1 cellular context compared by ENCODE assay signal in the genomic region with DNA sequence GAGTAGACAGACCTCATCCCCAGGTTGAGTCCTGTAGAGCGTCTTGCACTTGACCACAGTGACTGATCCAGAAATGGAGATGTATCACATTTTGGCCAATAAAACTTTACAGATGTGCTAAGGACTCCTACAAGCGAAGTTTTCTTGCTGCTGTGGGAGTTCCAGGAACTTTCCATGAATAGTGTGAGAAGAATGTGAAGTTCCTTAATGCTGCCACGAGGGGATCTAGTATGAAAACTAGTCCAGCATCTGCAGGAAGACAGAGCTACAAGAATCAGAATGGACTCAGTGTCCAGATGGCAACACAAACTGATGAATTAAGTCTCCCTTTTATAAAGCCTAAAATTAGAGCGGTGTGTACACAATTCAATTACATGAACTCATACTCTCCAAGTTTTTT.
TF ChIP-seq lines count a peak whose summit lies in the region.

No MANE protein-coding gene starts in this region.

TF ChIP-seq in K562, 482 proteins besides CTCF, POLR2A, EP300 and RAD21:
- TF ChIP-seq HCFC1 (IDR thresholded peaks at IDR 0.05; ENCODE audit: low read depth, low read length): no peak
- TF ChIP-seq, protein P1, sequence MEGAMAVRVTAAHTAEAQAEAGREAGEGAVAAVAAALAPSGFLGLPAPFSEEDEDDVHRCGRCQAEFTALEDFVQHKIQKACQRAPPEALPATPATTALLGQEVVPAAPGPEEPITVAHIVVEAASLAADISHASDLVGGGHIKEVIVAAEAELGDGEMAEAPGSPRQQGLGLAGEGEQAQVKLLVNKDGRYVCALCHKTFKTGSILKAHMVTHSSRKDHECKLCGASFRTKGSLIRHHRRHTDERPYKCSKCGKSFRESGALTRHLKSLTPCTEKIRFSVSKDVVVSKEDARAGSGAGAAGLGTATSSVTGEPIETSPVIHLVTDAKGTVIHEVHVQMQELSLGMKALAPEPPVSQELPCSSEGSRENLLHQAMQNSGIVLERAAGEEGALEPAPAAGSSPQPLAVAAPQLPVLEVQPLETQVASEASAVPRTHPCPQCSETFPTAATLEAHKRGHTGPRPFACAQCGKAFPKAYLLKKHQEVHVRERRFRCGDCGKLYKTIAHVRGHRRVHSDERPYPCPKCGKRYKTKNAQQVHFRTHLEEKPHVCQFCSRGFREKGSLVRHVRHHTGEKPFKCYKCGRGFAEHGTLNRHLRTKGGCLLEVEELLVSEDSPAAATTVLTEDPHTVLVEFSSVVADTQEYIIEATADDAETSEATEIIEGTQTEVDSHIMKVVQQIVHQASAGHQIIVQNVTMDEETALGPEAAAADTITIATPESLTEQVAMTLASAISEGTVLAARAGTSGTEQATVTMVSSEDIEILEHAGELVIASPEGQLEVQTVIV (CRISPR knock-in tag; IDR thresholded peaks at IDR 0.05; ENCODE audit: borderline replicate concordance): no peak
- no peak for TF ChIP-seq ASH1L (IDR thresholded peaks at IDR 0.05; ENCODE audit: borderline replicate concordance, low read depth, partially characterized antibody)
- TF ChIP-seq ZNF165 (CRISPR knock-in tag; IDR thresholded peaks at IDR 0.05; ENCODE audit: borderline replicate concordance): no peak
- no peak for TF ChIP-seq YBX1 (IDR thresholded peaks at IDR 0.05)
- no peak for TF ChIP-seq NCOA6 (IDR thresholded peaks at IDR 0.05)
